8 cellular contexts compared by ENCODE assay signal in genomic region chr14:23057757-23058653, GRCh38. TPM values are rescaled to one million over a fixed set of nuclear protein-coding genes. Genes with fewer than 3 reads are reported as not detected.
DNase-seq lines count a peak whose midpoint lies in the region; ATAC-seq and TF ChIP-seq lines count a peak whose summit lies in the region.

No MANE protein-coding gene starts in this region.

- H4K20me1 ChIP-seq in neural progenitor cell (ENCODE audit: low read depth) = peaks cover 60% of the 10 kb centered on the region

- H3F3A ChIP-seq in neural progenitor cell (ENCODE audit: low read depth) = peaks cover 52% of the 10 kb centered on the region

- H3K36me3 ChIP-seq in neural progenitor cell = peaks cover 14% of the 10 kb centered on the region

- peaks cover 17% of the 10 kb centered on the region for H3K79me2 ChIP-seq in neural progenitor cell (ENCODE audit: low read depth)

- peak overlapping the region; percentile 92 for H3K4me3 Mint-ChIP-seq in neural progenitor cell

- H2AFZ ChIP-seq in neural progenitor cell (replicated peaks) = no peak overlapping the region

- no peaks in the 10 kb centered on the region for H3K27me3 ChIP-seq in neural progenitor cell

- TF ChIP-seq CTCF in fibroblast of the aortic adventitia (IDR thresholded peaks at IDR 0.05; ENCODE audit: insufficient read depth, low read length) (peak; percentile 94), neural progenitor cell (IDR thresholded peaks at IDR 0.05) (peak; percentile 87)

- H3K27ac ChIP-seq in neural progenitor cell = peak overlapping the region; percentile 81

- peaks cover 6% of the 10 kb centered on the region for H3K27me3 Mint-ChIP-seq in neural progenitor cell (ENCODE audit: insufficient read depth, low read depth)

- peaks cover 5% of the 10 kb centered on the region for H3K4me1 ChIP-seq in neural progenitor cell

- no peaks in the 10 kb centered on the region for H3K9me3 ChIP-seq in neural progenitor cell (ENCODE audit: low read depth)

- H3K4me3 ChIP-seq in fibroblast of the aortic adventitia (ENCODE audit: low read depth, low read length) (peak overlapping the region; percentile 60), neural progenitor cell (peak overlapping the region; percentile 92)

- H3K9ac ChIP-seq in neural progenitor cell = no peak overlapping the region

- H3K9me3 Mint-ChIP-seq in neural progenitor cell = no peaks in the 10 kb centered on the region

- in situ Hi-C loops in KBM-7 (cut with MboI; ENCODE audit: low pct_unique_long_range_greater_than_20kb, low sequenced_read_pairs) = no loop called here

- DNase-seq in CD1c-positive myeloid dendritic cell (ENCODE audit: extremely low spot score) = peak; percentile 86
- DNase-seq in KBM-7 = peak; percentile 95
- DNase-seq in activated T-cell treated with anti-CD3 and anti-CD28 coated beads, Interleukin-2, amount 50 U/mL, for 1 hour = peak; percentile 89
- peak; percentile 80 for DNase-seq in fibroblast of the aortic adventitia (ENCODE audit: low read depth)
- peak; percentile 95 for DNase-seq in neural progenitor cell (ENCODE audit: low spot score)
- peak; percentile 89 for DNase-seq in superior temporal gyrus (ENCODE audit: extremely low spot score)
- no peak for DNase-seq in SW 1271 (lab: John Stamatoyannopoulos, UW)

- H3K36me3 Mint-ChIP-seq in neural progenitor cell = peaks cover 22% of the 10 kb centered on the region

- H3K4me2 ChIP-seq in neural progenitor cell = peak overlapping the region; percentile 94

- H3K4me1 Mint-ChIP-seq in neural progenitor cell = peaks cover 22% of the 10 kb centered on the region

- peak; percentile 68 for ATAC-seq in GM21528 (IDR thresholded peaks at IDR 0.05; ENCODE audit: low FRiP score, unreplicated experiment)

- no peak overlapping the region for H3K27ac Mint-ChIP-seq in neural progenitor cell

RNA-seq across cellular contexts. Expression of gene CDH24, which starts 0.7 kb away (rescaled TPM):
- total RNA-seq in fibroblast of the aortic adventitia (ENCODE audit: low replicate concordance) = 2.4 and 3.7 TPM in 2 replicates
- total RNA-seq in neural progenitor cell (ENCODE audit: low replicate concordance) = 15.0 and 35.9 TPM in 2 replicates

RNA-seq across cellular contexts. Expression of gene PSMB11, which starts 16.0 kb away (rescaled TPM):
- total RNA-seq in fibroblast of the aortic adventitia (ENCODE audit: low replicate concordance) (not detected in 2 replicates), neural progenitor cell (ENCODE audit: low replicate concordance) (not detected in 2 replicates)

RNA-seq across cellular contexts. Expression of gene PSMB5, which starts 23.3 kb away (rescaled TPM):
- total RNA-seq in fibroblast of the aortic adventitia (ENCODE audit: low replicate concordance) (164 and 176 TPM in 2 replicates), neural progenitor cell (ENCODE audit: low replicate concordance) (154 and 223 TPM in 2 replicates)

RNA-seq across cellular contexts. Expression of gene ACIN1, which starts 36.9 kb away (rescaled TPM):
- total RNA-seq in fibroblast of the aortic adventitia (ENCODE audit: low replicate concordance) (91.8 and 97.0 TPM in 2 replicates), neural progenitor cell (ENCODE audit: low replicate concordance) (184 and 215 TPM in 2 replicates)

RNA-seq across cellular contexts. Expression of gene C14orf119, which starts 37.3 kb away (rescaled TPM):
- total RNA-seq in fibroblast of the aortic adventitia (ENCODE audit: low replicate concordance) = 13.0 and 60.2 TPM in 2 replicates
- total RNA-seq in neural progenitor cell (ENCODE audit: low replicate concordance) = 32.0 and 37.5 TPM in 2 replicates

Comparison
In these comparisons a context has a peak if more than half of its experiments do, and no peak if none do; other contexts are left out.
1. DNase-seq: peak in CD1c-positive myeloid dendritic cell (single experiment), KBM-7 (single experiment), activated T-cell treated with anti-CD3 and anti-CD28 coated beads, Interleukin-2, amount 50 U/mL, for 1 hour (single experiment), fibroblast of the aortic adventitia (single experiment), neural progenitor cell (single experiment) and superior temporal gyrus (single experiment); none in SW 1271 (0 of 2).